ENCODE assay signal across 16 cellular contexts in genomic region chr6:155765275-155766194, GRCh38.
DNase-seq lines count a peak whose midpoint lies in the region; ATAC-seq and TF ChIP-seq lines count a peak whose summit lies in the region.
"Had no signal": no experiment of that assay in that cellular context is flagged by ENCODE, and none has a peak within 500 bp of the region (broad histone marks: within the 10 kb centered on the region; RNA-seq: fewer than 3 reads in every experiment).

No MANE protein-coding gene starts in this region.

- H3K9me3 Mint-ChIP-seq in stimulated activated naive CD8-positive, alpha-beta T cell treated with anti-CD3 and anti-CD28 coated beads, Interleukin-15, Interleukin-2, amounts not matched to agents 100 ng/mL and 50 ng/mL, for 24 hours = peaks cover 11% of the 10 kb centered on the region
- H3K9me3 Mint-ChIP-seq in activated CD4-positive, alpha-beta T cell treated with anti-CD3 and anti-CD28 coated beads, Interleukin-2, amount 10 ng/mL, durations not matched to agents 7 days and 5 days = peaks cover 6% of the 10 kb centered on the region

- peaks cover 14% of the 10 kb centered on the region for H3F3A ChIP-seq in SK-N-SH (replicated peaks; ENCODE audit: insufficient read depth)

- POLR2A ChIA-PET in SK-N-SH (lab: Yijun Ruan, JAX) = no interaction called here
- POLR2A ChIA-PET in activated CD4-positive, alpha-beta T cell treated with anti-CD3 and anti-CD28 coated beads, Interleukin-2, amount 10 ng/mL, durations not matched to agents 7 days and 5 days (lab: Charles Lee) = no interaction called here

- H3K4me3 ChIP-seq in SK-N-SH (ENCODE audit: low read depth in 2 of 2, low read length in 1 of 2) (no peak overlapping the region; a peak in 1 of 4 replicates), fibroblast of lung (replicated peaks in 1 of 4; ENCODE audit: control extremely low read depth in 1 of 4, insufficient read depth in 1 of 4, low read depth in 3 of 4, low read length in 4 of 4) (no peak overlapping the region), aorta (ENCODE audit: low read length in 2 of 2) (no peak overlapping the region)
- H3K4me3 ChIP-seq: dorsolateral prefrontal cortex had no signal

- H3K4me1 Mint-ChIP-seq in stimulated activated naive CD8-positive, alpha-beta T cell treated with anti-CD3 and anti-CD28 coated beads, Interleukin-15, Interleukin-2, amounts not matched to agents 100 ng/mL and 50 ng/mL, for 24 hours (ENCODE audit: low read depth) = no peaks in the 10 kb centered on the region
- H3K4me1 Mint-ChIP-seq in activated CD4-positive, alpha-beta T cell treated with anti-CD3 and anti-CD28 coated beads, Interleukin-2, amount 10 ng/mL, durations not matched to agents 7 days and 5 days = no peaks in the 10 kb centered on the region
- H3K4me1 Mint-ChIP-seq: B cell; stimulated activated naive CD8-positive, alpha-beta T cell treated with anti-CD3 and anti-CD28 coated beads, Interleukin-15, amount 100 ng/mL, for 72 hours had no signal

- H2AFZ ChIP-seq in SK-N-SH (ENCODE audit: low read depth) = peak overlapping the region; percentile 68
- peak overlapping the region; percentile 39 for H2AFZ ChIP-seq in fibroblast of lung (ENCODE audit: low read length)

- peaks cover 0 to 5% of the 10 kb centered on the region in 2 experiments for H3K36me3 ChIP-seq in SK-N-SH (replicated peaks in 1 of 2; ENCODE audit: control insufficient read depth in 1 of 2, insufficient read depth in 2 of 2, low read length in 1 of 2)
- no peaks in the 10 kb centered on the region for H3K36me3 ChIP-seq in fibroblast of lung (ENCODE audit: control insufficient read depth, insufficient read depth, low read length)
- H3K36me3 ChIP-seq in aorta (ENCODE audit: control insufficient read depth in 1 of 2, insufficient read depth in 2 of 2, low read length in 1 of 2) = no peaks in the 10 kb centered on the region

- intact Hi-C loops in aorta (cut with DNase I) = no loop called here

- TF ChIP-seq EP300 in SK-N-SH (IDR thresholded peaks at IDR 0.05; ENCODE audit: borderline replicate concordance in 1 of 2, low read depth in 1 of 2, low read length in 1 of 2) = peak in 1 of 2 experiments; percentile 78; a peak in 1 of 4 replicates

- DNase-seq in stimulated activated naive CD8-positive, alpha-beta T cell treated with anti-CD3 and anti-CD28 coated beads, Interleukin-15, Interleukin-2, amounts not matched to agents 100 U/mL and 50 U/mL, for 24 hours = no peak
- DNase-seq in SK-N-SH (no peak), fibroblast of lung (ENCODE audit: low read depth in 2 of 2) (peak; percentile 64 to 87), aorta (no peak), NCI-H1436 treated with DMSO at 0.1 percent for 48 hours (lab: John Stamatoyannopoulos, UW) (no peak), NCI-H446 treated with DMSO at 0.1 percent for 48 hours (lab: John Stamatoyannopoulos, UW) (no peak)
- no peak for DNase-seq in activated CD4-positive, alpha-beta T cell treated with anti-CD3 and anti-CD28 coated beads, Interleukin-2, amount 10 ng/mL, durations not matched to agents 7 days and 5 days
- DNase-seq: dorsolateral prefrontal cortex; midbrain; NCI-H187; NCI-H69; occipital lobe; stimulated activated naive CD8-positive, alpha-beta T cell treated with anti-CD3 and anti-CD28 coated beads, Interleukin-15, amount 100 ng/mL, for 72 hours had no signal

- H3K4me1 ChIP-seq in SK-N-SH (ENCODE audit: control insufficient read depth in 1 of 2, insufficient read depth in 2 of 2, low read depth in 1 of 2, low read length in 1 of 2) = peaks cover 0 to 11% of the 10 kb centered on the region in 2 experiments; a peak in 1 of 4 replicates
- H3K4me1 ChIP-seq in fibroblast of lung (ENCODE audit: control insufficient read depth, extremely low read depth, insufficient read depth, low read length) = no peaks in the 10 kb centered on the region
- peaks cover 2% of the 10 kb centered on the region in 2 donors for H3K4me1 ChIP-seq in aorta (ENCODE audit: control insufficient read depth in 1 of 2, insufficient read depth in 2 of 2, low read length in 2 of 2)

- no peaks in the 10 kb centered on the region for H3K9me2 ChIP-seq in SK-N-SH

- H3K27ac Mint-ChIP-seq in stimulated activated naive CD8-positive, alpha-beta T cell treated with anti-CD3 and anti-CD28 coated beads, Interleukin-15, Interleukin-2, amounts not matched to agents 100 ng/mL and 50 ng/mL, for 24 hours = peak overlapping the region; percentile 8
- no peak overlapping the region for H3K27ac Mint-ChIP-seq in activated CD4-positive, alpha-beta T cell treated with anti-CD3 and anti-CD28 coated beads, Interleukin-2, amount 10 ng/mL, durations not matched to agents 7 days and 5 days
- H3K27ac Mint-ChIP-seq: activated T-helper 1 cell treated with anti-CD3 and anti-CD28 coated beads, Interleukin-12 subunit alpha, Interleukin-12 subunit beta, Interleukin-2, Interleukin-4 antibody, amounts not matched to agents 30 ng/mL and 10 ng/mL and 1 ng/mL, durations not matched to agents 14 hours and 24 hours and 36 hours; B cell; stimulated activated naive CD8-positive, alpha-beta T cell treated with anti-CD3 and anti-CD28 coated beads, Interleukin-15, amount 100 ng/mL, for 72 hours had no signal

- no peak for ATAC-seq in stimulated activated naive CD8-positive, alpha-beta T cell treated with anti-CD3 and anti-CD28 coated beads, Interleukin-15, Interleukin-2, amounts not matched to agents 100 U/mL and 50 U/mL, for 24 hours
- peak; percentile 36 for ATAC-seq in aorta (ENCODE audit: low FRiP score)
- ATAC-seq: stimulated activated naive CD8-positive, alpha-beta T cell treated with anti-CD3 and anti-CD28 coated beads, Interleukin-15, amount 100 ng/mL, for 72 hours had no signal

- no peaks in the 10 kb centered on the region for H3K36me3 Mint-ChIP-seq in stimulated activated naive CD8-positive, alpha-beta T cell treated with anti-CD3 and anti-CD28 coated beads, Interleukin-15, Interleukin-2, amounts not matched to agents 100 ng/mL and 50 ng/mL, for 24 hours (ENCODE audit: low read depth)
- H3K36me3 Mint-ChIP-seq in activated CD4-positive, alpha-beta T cell treated with anti-CD3 and anti-CD28 coated beads, Interleukin-2, amount 10 ng/mL, durations not matched to agents 7 days and 5 days (ENCODE audit: low read depth) = no peaks in the 10 kb centered on the region

- H3K27me3 ChIP-seq in SK-N-SH (ENCODE audit: insufficient read depth) (no peaks in the 10 kb centered on the region), fibroblast of lung (ENCODE audit: control insufficient read depth, insufficient read depth, low read length) (no peaks in the 10 kb centered on the region), aorta (ENCODE audit: control insufficient read depth in 1 of 2, insufficient read depth in 2 of 2, low read length in 1 of 2) (no peaks in the 10 kb centered on the region)
- H3K27me3 ChIP-seq: dorsolateral prefrontal cortex had no signal

- 55% methylated on average over 8 of the region's 8 CpGs for WGBS in SK-N-SH (ENCODE audit: low lambda C conversion rate)
- 30 to 34% methylated on average over 8 of the region's 8 CpGs for WGBS in aorta, 2 donors

- H3K9ac ChIP-seq in SK-N-SH (peak overlapping the region; percentile 62; the same call in 1 of the 2 replicates), fibroblast of lung (ENCODE audit: insufficient read depth, low read length) (no peak overlapping the region)

- H4K20me1 ChIP-seq in SK-N-SH (ENCODE audit: insufficient read depth) (no peaks in the 10 kb centered on the region), fibroblast of lung (ENCODE audit: control insufficient read depth, extremely low read depth, insufficient read depth, low read length) (no peaks in the 10 kb centered on the region)

- H3K9me3 ChIP-seq in SK-N-SH = peaks cover 4% of the 10 kb centered on the region
- H3K9me3 ChIP-seq in fibroblast of lung (ENCODE audit: control insufficient read depth, insufficient read depth, low read depth, low read length) = no peaks in the 10 kb centered on the region
- H3K9me3 ChIP-seq in aorta (ENCODE audit: control insufficient read depth, low read length) = no peaks in the 10 kb centered on the region

- peak overlapping the region; percentile 53; the same call in 1 of the 2 replicates for H3K4me2 ChIP-seq in SK-N-SH
- H3K4me2 ChIP-seq in fibroblast of lung (ENCODE audit: extremely low read depth, insufficient read depth, low read length) = peak overlapping the region; percentile 21

- CTCF ChIA-PET in SK-N-SH (lab: Yijun Ruan, JAX) = no interaction called here
- CTCF ChIA-PET in activated CD4-positive, alpha-beta T cell treated with anti-CD3 and anti-CD28 coated beads, Interleukin-2, amount 10 ng/mL, durations not matched to agents 7 days and 5 days (lab: Charles Lee) = no interaction called here

- H3K79me2 ChIP-seq in SK-N-SH (ENCODE audit: insufficient read depth) (no peaks in the 10 kb centered on the region), fibroblast of lung (ENCODE audit: control insufficient read depth, insufficient read depth, low read length) (no peaks in the 10 kb centered on the region)

- no peaks in the 10 kb centered on the region for H3K27me3 Mint-ChIP-seq in stimulated activated naive CD8-positive, alpha-beta T cell treated with anti-CD3 and anti-CD28 coated beads, Interleukin-15, Interleukin-2, amounts not matched to agents 100 ng/mL and 50 ng/mL, for 24 hours
- no peaks in the 10 kb centered on the region for H3K27me3 Mint-ChIP-seq in activated CD4-positive, alpha-beta T cell treated with anti-CD3 and anti-CD28 coated beads, Interleukin-2, amount 10 ng/mL, durations not matched to agents 7 days and 5 days
- H3K27me3 Mint-ChIP-seq: B cell; stimulated activated naive CD8-positive, alpha-beta T cell treated with anti-CD3 and anti-CD28 coated beads, Interleukin-15, amount 100 ng/mL, for 72 hours had no signal

- no peak for TF ChIP-seq CTCF in SK-N-SH (IDR thresholded peaks at IDR 0.05)
- no peak for TF ChIP-seq CTCF in fibroblast of lung (conservative IDR thresholded peaks at IDR 0.05 in 1 of 2, IDR thresholded peaks at IDR 0.05 in 1 of 2; ENCODE audit: low read depth in 1 of 2, low read length in 2 of 2)

- peak overlapping the region in 1 of 2 experiments; percentile 96; a peak in 2 of 4 replicates for H3K27ac ChIP-seq in SK-N-SH (ENCODE audit: low read depth in 2 of 2, low read length in 1 of 2)
- H3K27ac ChIP-seq in fibroblast of lung (ENCODE audit: insufficient read depth, low read length) = no peak overlapping the region
- H3K27ac ChIP-seq in aorta (ENCODE audit: low read depth in 1 of 2, low read length in 2 of 2) = no peak overlapping the region
- H3K27ac ChIP-seq: dorsolateral prefrontal cortex had no signal

- H3K4me3 Mint-ChIP-seq in stimulated activated naive CD8-positive, alpha-beta T cell treated with anti-CD3 and anti-CD28 coated beads, Interleukin-15, Interleukin-2, amounts not matched to agents 100 ng/mL and 50 ng/mL, for 24 hours = no peak overlapping the region
- no peak overlapping the region for H3K4me3 Mint-ChIP-seq in activated CD4-positive, alpha-beta T cell treated with anti-CD3 and anti-CD28 coated beads, Interleukin-2, amount 10 ng/mL, durations not matched to agents 7 days and 5 days
- H3K4me3 Mint-ChIP-seq: activated T-helper 1 cell treated with anti-CD3 and anti-CD28 coated beads, Interleukin-12 subunit alpha, Interleukin-12 subunit beta, Interleukin-2, Interleukin-4 antibody, amounts not matched to agents 30 ng/mL and 10 ng/mL and 1 ng/mL, durations not matched to agents 14 hours and 24 hours and 36 hours; B cell; stimulated activated naive CD8-positive, alpha-beta T cell treated with anti-CD3 and anti-CD28 coated beads, Interleukin-15, amount 100 ng/mL, for 72 hours had no signal

- no peak for TF ChIP-seq RAD21 in SK-N-SH (IDR thresholded peaks at IDR 0.05; ENCODE audit: low read length)

Comparison
In these comparisons a context has a peak if more than half of its experiments do, and no peak if none do; other contexts are left out.
1. DNase-seq: peak in fibroblast of lung (2 of 2); none in stimulated activated naive CD8-positive, alpha-beta T cell treated with anti-CD3 and anti-CD28 coated beads, Interleukin-15, Interleukin-2, amounts not matched to agents 100 U/mL and 50 U/mL, for 24 hours (single experiment), SK-N-SH (single experiment), aorta (0 of 2), NCI-H1436 treated with DMSO at 0.1 percent for 48 hours (single experiment), NCI-H446 treated with DMSO at 0.1 percent for 48 hours (single experiment) and activated CD4-positive, alpha-beta T cell treated with anti-CD3 and anti-CD28 coated beads, Interleukin-2, amount 10 ng/mL, durations not matched to agents 7 days and 5 days (single experiment).